Comparison of ENCODE assay signal across 8 cellular contexts in the genomic region with DNA sequence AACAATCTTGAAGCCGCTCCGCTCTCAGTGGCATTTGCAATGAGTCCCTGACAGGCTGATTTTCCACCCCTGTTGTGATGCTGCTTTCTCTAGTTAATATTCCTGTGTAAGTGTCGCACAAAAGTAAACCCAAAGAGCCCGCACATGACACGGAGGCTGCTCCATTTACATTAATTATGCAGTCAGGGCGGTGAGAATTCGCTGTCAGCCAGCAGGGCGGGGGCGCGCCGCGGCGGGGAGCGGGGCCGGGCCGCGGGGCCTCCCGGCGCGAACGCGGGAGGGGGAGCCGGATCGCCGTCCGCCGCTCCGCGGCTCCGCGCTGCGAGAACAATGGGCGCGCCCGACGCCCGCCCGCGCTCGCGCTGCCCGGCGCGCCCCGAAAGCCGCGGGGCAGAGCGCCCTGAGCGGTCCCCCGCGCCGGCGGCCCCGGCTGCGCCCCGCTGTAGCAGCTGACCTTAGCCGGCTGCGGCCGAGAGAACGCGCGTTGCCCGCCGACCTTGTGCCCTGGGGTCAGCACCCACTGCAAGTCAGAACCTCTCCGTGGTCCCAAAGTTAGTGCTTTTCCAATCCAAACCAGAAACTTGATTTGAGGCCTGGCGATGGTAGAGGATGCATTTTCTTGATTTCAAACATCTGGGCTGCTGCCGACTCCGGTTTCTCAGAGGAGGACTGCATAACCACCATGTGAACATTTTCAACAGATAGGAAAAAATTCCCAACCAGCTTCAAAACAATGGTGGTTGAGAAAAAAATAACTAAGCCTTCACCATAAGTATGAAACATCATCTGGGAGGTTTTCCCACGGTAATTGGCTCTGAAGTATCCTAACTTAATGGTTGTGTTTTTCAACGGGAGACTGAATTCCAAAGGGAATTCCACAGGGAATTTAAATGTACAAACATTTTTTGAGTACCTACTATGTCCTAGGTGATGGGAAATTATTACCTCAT.
DNase-seq lines count a peak whose midpoint lies in the region; ATAC-seq and TF ChIP-seq lines count a peak whose summit lies in the region.

No MANE protein-coding gene starts in this region.

- DNase-seq in COLO668 (lab: John Stamatoyannopoulos, UW; ENCODE audit: unreplicated experiment) (peak; percentile 81), HAP-1 (ENCODE audit: low spot score in 2 of 2) (peak; percentile 77 to 82), PC-9 (peak in 1 of 2 experiments; percentile 47), activated gamma-delta T cell treated with Interleukin-2 at 50 U/mL for 16 hours (peak; percentile 10), foreskin keratinocyte (peak; percentile 2 to 25), nephron progenitor cell (peak; percentile 67), testis (peak; percentile 59)

- H3F3A ChIP-seq in PC-9 (ENCODE audit: insufficient read depth, low read depth) = no peaks in the 10 kb centered on the region

- CTCF ChIA-PET in PC-9 (lab: Charles Lee) = no interaction called here

- H3K9me3 ChIP-seq in HAP-1 = no peaks in the 10 kb centered on the region
- no peaks in the 10 kb centered on the region for H3K9me3 ChIP-seq in PC-9 (ENCODE audit: insufficient read depth, low read depth)
- no peaks in the 10 kb centered on the region for H3K9me3 ChIP-seq in testis

- BruUV-seq in PC-9 (replicated peaks; lab: Mats Ljungman, UMichigan) = no TSS peak

- peaks cover 69% of the 10 kb centered on the region for H3K4me1 Mint-ChIP-seq in nephron progenitor cell

- intact Hi-C loops in PC-9 (cut with micrococcal nuclease; ENCODE audit: unreplicated experiment) = no loop called here
- intact Hi-C loops in testis (cut with DNase I; ENCODE audit: low total_unique reads) = no loop called here

- H3K4me2 ChIP-seq in PC-9 = peak overlapping the region; percentile 53

- no peak overlapping the region for H2AFZ ChIP-seq in PC-9

- 2 to 9% methylated on average over 18 to 68 of the region's 70 CpGs for WGBS in testis, 2 donors

- H3K27ac Mint-ChIP-seq in nephron progenitor cell = peak overlapping the region; percentile 65

- H3K4me3 Mint-ChIP-seq in nephron progenitor cell = peak overlapping the region; percentile 92

- H3K27me3 Mint-ChIP-seq in nephron progenitor cell (ENCODE audit: low read depth, poor library complexity) = peaks cover 21% of the 10 kb centered on the region

- no peak for TF ChIP-seq CTCF in PC-9 (conservative IDR thresholded peaks at IDR 0.05)
- TF ChIP-seq CTCF in foreskin keratinocyte (conservative IDR thresholded peaks at IDR 0.05) = no peak
- TF ChIP-seq CTCF in nephron progenitor cell (IDR thresholded peaks at IDR 0.05) = no peak
- TF ChIP-seq CTCF in testis (IDR thresholded peaks at IDR 0.05) = no peak

- H3K27me3 ChIP-seq in HAP-1 (ENCODE audit: low read depth) (no peaks in the 10 kb centered on the region), PC-9 (ENCODE audit: insufficient read depth, low read depth) (no peaks in the 10 kb centered on the region), foreskin keratinocyte (no peaks in the 10 kb centered on the region), testis (no peaks in the 10 kb centered on the region)

- in situ Hi-C loops in HAP-1 (cut with MboI; ENCODE audit: low sequenced_read_pairs) = no loop called here

- ATAC-seq in foreskin keratinocyte (peak; percentile 62), GM18520 (IDR thresholded peaks at IDR 0.05; ENCODE audit: unreplicated experiment) (no peak)

- no peaks in the 10 kb centered on the region for H3K36me3 Mint-ChIP-seq in nephron progenitor cell (ENCODE audit: low read depth)

- H3K4me3 ChIP-seq in HAP-1 = peak overlapping the region; percentile 26
- H3K4me3 ChIP-seq in PC-9 = peak overlapping the region; percentile 34; the same call in 1 of the 2 replicates
- peak overlapping the region; percentile 49 to 50 for H3K4me3 ChIP-seq in testis

- H3K4me1 ChIP-seq in HAP-1 (peaks cover 87% of the 10 kb centered on the region), PC-9 (replicated peaks; ENCODE audit: insufficient read depth) (peaks cover 10% of the 10 kb centered on the region; the same call in 1 of the 2 replicates), foreskin keratinocyte (peaks cover 22% of the 10 kb centered on the region), testis (peaks cover 27% of the 10 kb centered on the region)

- no peaks in the 10 kb centered on the region for H3K79me2 ChIP-seq in PC-9 (ENCODE audit: low read depth)

- no peaks in the 10 kb centered on the region for H3K9me3 Mint-ChIP-seq in nephron progenitor cell

- POLR2A ChIA-PET in PC-9 (lab: Charles Lee; ENCODE audit: unreplicated experiment) = no interaction called here

- no peaks in the 10 kb centered on the region for H3K9me2 ChIP-seq in PC-9 (ENCODE audit: insufficient read depth)

- H4K20me1 ChIP-seq in PC-9 (ENCODE audit: insufficient read depth) = no peaks in the 10 kb centered on the region; the same call in 1 of the 2 replicates

- H3K27ac ChIP-seq in PC-9 = no peak overlapping the region
- H3K27ac ChIP-seq in foreskin keratinocyte = peak overlapping the region; percentile 59
- peak overlapping the region; percentile 57 to 73 for H3K27ac ChIP-seq in testis

- H3K36me3 ChIP-seq in HAP-1 (replicated peaks) (no peaks in the 10 kb centered on the region), PC-9 (ENCODE audit: low read depth) (no peaks in the 10 kb centered on the region), testis (ENCODE audit: low read depth, missing control alignments) (no peaks in the 10 kb centered on the region)

- no peak for TF ChIP-seq POLR2A in testis (IDR thresholded peaks at IDR 0.05)
